Comparison of ENCODE assay signal across 37 cellular contexts in the genomic region with DNA sequence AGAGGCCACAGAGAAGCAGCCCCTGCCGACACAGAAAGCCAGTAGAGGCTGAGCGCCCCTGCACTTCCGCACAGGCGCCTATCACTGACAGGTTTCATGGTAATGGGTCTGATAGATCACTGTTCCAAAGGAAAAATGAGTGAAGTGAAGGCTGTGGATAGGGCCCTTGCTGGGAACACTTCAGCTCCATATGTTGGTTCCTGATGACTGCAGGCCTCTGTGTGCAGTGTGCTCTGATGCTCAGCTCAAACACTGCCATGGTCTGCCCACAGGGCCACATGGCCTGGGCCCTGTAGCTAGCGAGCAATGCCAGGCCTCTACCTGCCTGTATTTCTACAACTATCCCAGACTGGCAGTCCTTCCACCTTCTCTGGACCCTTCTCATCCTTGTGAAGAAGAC.
"Had no signal": no experiment of that assay in that cellular context is flagged by ENCODE, and none has a peak within 500 bp of the region (broad histone marks: within the 10 kb centered on the region; RNA-seq: fewer than 3 reads in every experiment).

No MANE protein-coding gene starts in this region.

- H3K27me3 ChIP-seq: brain microvascular endothelial cell, Peyer's patch, SJSA1 had no signal

- H3K27ac ChIP-seq: brain microvascular endothelial cell, Peyer's patch, SJSA1, VCaP had no signal

- H3K4me3 ChIP-seq: Peyer's patch, SJSA1 had no signal

- ATAC-seq: activated T-cell treated with anti-CD3 and anti-CD28 coated beads, Interleukin-2, amount 50 U/mL, for 4 hours; PC-3; T-cell had no signal

- H3K9ac ChIP-seq: SK-N-SH had no signal

- DNase-seq: activated B cell treated with CpG ODN at 0.5 μM for 24 hours; activated CD4-positive, alpha-beta memory T cell treated with anti-CD3 and anti-CD28 coated beads for 36 hours; activated CD4-positive, alpha-beta T cell treated with anti-CD3 and anti-CD28 coated beads for 4 hours; activated CD4-positive, alpha-beta T cell treated with anti-CD3 and anti-CD28 coated beads, Interleukin-2, amount 50 U/mL, for 1 hour; activated CD4-positive, CD25-positive, alpha-beta regulatory T cell treated with anti-CD3 and anti-CD28 coated beads, Interleukin-2, amount 50 U/mL, for 72 hours; activated CD8-positive, alpha-beta memory T cell treated with anti-CD3 and anti-CD28 coated beads, Interleukin-2, amount 50 U/mL, for 4 hours; activated gamma-delta T cell treated with Interleukin-2 at 50 U/mL for 16 hours; activated naive CD4-positive, alpha-beta T cell treated with anti-CD3 and anti-CD28 coated beads, Interleukin-2, amount 10 ng/mL, durations not matched to agents 7 days and 5 days; activated naive CD8-positive, alpha-beta T cell treated with anti-CD3 and anti-CD28 coated beads for 36 hours; activated T-cell treated with anti-CD3 and anti-CD28 coated beads for 4 hours; activated T-cell treated with anti-CD3 and anti-CD28 coated beads, Interleukin-2, amount 50 U/mL, for 4 hours; amniotic stem cell; aorta; brain microvascular endothelial cell; central memory CD4-positive, alpha-beta T cell; Karpas-422; KBM-7; NCI-H1048; NCI-H1105 treated with DMSO at 0.1 percent for 48 hours; NCI-H1436; NCI-H1694; NCI-H1930; NCI-H2081 treated with DMSO at 0.1 percent for 48 hours; NCI-H345; NCI-H526; NCI-H748 treated with DMSO at 0.1 percent for 48 hours; NK-92 treated with Interleukin-12 subunit alpha and Interleukin-12 subunit beta, amount 100 ng/mL, for 24 hours; PC-3; RPMI8226; SHP77 treated with DMSO at 0.1 percent for 48 hours; SK-N-SH; T-cell; T-helper 2 cell; T-helper 9 cell had no signal

- H3K9me3 ChIP-seq: Peyer's patch, SJSA1, SK-N-SH had no signal

- H3K4me1 ChIP-seq: Peyer's patch had no signal

- H3K4me2 ChIP-seq: SK-N-SH had no signal
